ENCODE assay signal across 18 cellular contexts in the genomic region with DNA sequence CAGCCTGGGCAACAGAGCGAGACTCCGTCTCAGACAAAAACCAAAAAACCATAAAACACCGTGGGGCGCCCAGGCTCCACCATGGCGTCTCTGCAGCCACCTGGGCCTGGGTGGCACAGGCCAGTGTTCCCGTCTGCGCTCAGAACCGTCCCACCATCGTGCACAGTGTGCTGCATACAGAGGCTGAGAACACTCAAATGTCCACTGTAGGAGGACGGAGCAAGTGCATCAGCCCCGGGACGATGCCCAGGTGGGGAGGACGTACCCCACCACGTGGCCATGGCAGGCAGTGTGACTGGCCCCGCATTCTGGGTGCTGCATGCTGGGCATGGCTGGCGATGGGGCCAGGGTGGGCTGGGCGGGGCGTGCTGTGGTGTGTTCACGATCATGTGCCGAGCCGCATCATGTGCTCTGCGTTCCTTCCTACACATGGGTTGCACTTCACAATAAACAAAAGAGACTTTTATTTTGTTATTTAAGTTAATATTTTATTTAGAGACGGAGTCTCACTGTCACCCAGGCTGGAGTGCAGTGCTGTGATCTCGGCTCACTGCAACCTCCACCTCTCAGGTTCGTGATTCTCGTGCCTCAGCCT. TPM values are rescaled to one million over a fixed set of nuclear protein-coding genes. Genes with fewer than 3 reads are reported as not detected.
A peak's percentile ranks its signal among the peaks of the same experiment; 100 is the strongest.
DNase-seq lines count a peak whose midpoint lies in the region; ATAC-seq and TF ChIP-seq lines count a peak whose summit lies in the region.
"Had no signal": no experiment of that assay in that cellular context is flagged by ENCODE, and none has a peak within 500 bp of the region (broad histone marks: within the 10 kb centered on the region; RNA-seq: fewer than 3 reads in every experiment).

No MANE protein-coding gene starts in this region.

- H3K9me3 Mint-ChIP-seq in activated naive CD8-positive, alpha-beta T cell treated with anti-CD3 and anti-CD28 coated beads, Interleukin-2, amount 50 U/mL, for 24 hours = no peaks in the 10 kb centered on the region
- H3K9me3 Mint-ChIP-seq: CD8-positive, alpha-beta memory T cell had no signal

- H3K4me3 ChIP-seq in heart left ventricle (no peak overlapping the region), right atrium auricular region (no peak overlapping the region), spleen (no peak overlapping the region), testis (no peak overlapping the region)
- H3K4me3 ChIP-seq: PC-9 had no signal

- TF ChIP-seq CTCF in heart left ventricle (IDR thresholded peaks at IDR 0.05) (no peak), right atrium auricular region (IDR thresholded peaks at IDR 0.05) (no peak), spleen (IDR thresholded peaks at IDR 0.05 in 8 of 11, conservative IDR thresholded peaks at IDR 0.05 in 3 of 11) (no peak), testis (IDR thresholded peaks at IDR 0.05) (no peak)

- H3K36me3 Mint-ChIP-seq in activated naive CD8-positive, alpha-beta T cell treated with anti-CD3 and anti-CD28 coated beads, Interleukin-2, amount 50 U/mL, for 24 hours (ENCODE audit: low read depth) = no peaks in the 10 kb centered on the region

- TF ChIP-seq POLR2A in heart left ventricle (IDR thresholded peaks at IDR 0.05) (no peak), spleen (IDR thresholded peaks at IDR 0.05) (no peak), testis (IDR thresholded peaks at IDR 0.05) (no peak)

- H3K4me1 ChIP-seq in heart left ventricle = peaks cover 5 to 26% (median 14%) of the 10 kb centered on the region in 12 donors
- peaks cover 0 to 18% of the 10 kb centered on the region in 2 donors for H3K4me1 ChIP-seq in right atrium auricular region
- H3K4me1 ChIP-seq in spleen = peaks cover 5 to 53% (median 27%) of the 10 kb centered on the region in 6 donors
- peaks cover 15% of the 10 kb centered on the region for H3K4me1 ChIP-seq in testis

- H3K27ac ChIP-seq in heart left ventricle (no peak overlapping the region), right atrium auricular region (no peak overlapping the region), spleen (no peak overlapping the region), testis (no peak overlapping the region)
- H3K27ac ChIP-seq: PC-9 had no signal

- H3K36me3 ChIP-seq in heart left ventricle (peaks cover 0 to 3% (median 0%) of the 10 kb centered on the region in 9 donors), right atrium auricular region (no peaks in the 10 kb centered on the region), spleen (peaks cover 0 to 28% (median 0%) of the 10 kb centered on the region in 6 donors), testis (ENCODE audit: low read depth, missing control alignments) (no peaks in the 10 kb centered on the region)

- no peaks in the 10 kb centered on the region for H3K27me3 ChIP-seq in heart left ventricle
- H3K27me3 ChIP-seq in right atrium auricular region = no peaks in the 10 kb centered on the region
- no peaks in the 10 kb centered on the region for H3K27me3 ChIP-seq in spleen (replicated peaks in 1 of 7)
- H3K27me3 ChIP-seq in testis = no peaks in the 10 kb centered on the region

- no peak overlapping the region for H3K27ac Mint-ChIP-seq in activated naive CD8-positive, alpha-beta T cell treated with anti-CD3 and anti-CD28 coated beads, Interleukin-2, amount 50 U/mL, for 24 hours

- H3K4me1 Mint-ChIP-seq in activated naive CD8-positive, alpha-beta T cell treated with anti-CD3 and anti-CD28 coated beads, Interleukin-2, amount 50 U/mL, for 24 hours = peaks cover 5% of the 10 kb centered on the region

- no peak for ATAC-seq in heart left ventricle
- ATAC-seq in activated naive CD8-positive, alpha-beta T cell treated with anti-CD3 and anti-CD28 coated beads, Interleukin-2, amount 50 U/mL, for 24 hours = no peak

- DNase-seq in heart left ventricle (peak in 3 of 5 donors; percentile 15 to 28 (median 18)), right atrium auricular region (ENCODE audit: low spot score) (no peak), COLO829 (ENCODE audit: low spot score) (peak; percentile 52), foreskin melanocyte (peak; percentile 76), spleen (peak; percentile 40), testis (no peak), UCSD-AML1 (lab: John Stamatoyannopoulos, UW; ENCODE audit: unreplicated experiment) (no peak)
- no peak for DNase-seq in activated naive CD8-positive, alpha-beta T cell treated with anti-CD3 and anti-CD28 coated beads, Interleukin-2, amount 50 U/mL, for 24 hours
- DNase-seq: DMS79, GOT3, KG1, MV-4-11, NCI-H187, NCI-H226, NCI-H524, PC-9 had no signal

- WGBS in heart left ventricle, 4 donors = 92 to 97% (median 95%) methylated on average over 20 to 26 of the region's 26 CpGs
- WGBS in spleen, 5 donors = 89 to 96% (median 94%) methylated on average over 22 to 26 of the region's 26 CpGs
- WGBS in testis, 2 donors = 90 to 95% methylated on average over 22 to 26 of the region's 26 CpGs

- intact Hi-C loops in heart left ventricle (cut with DNase I) (loop anchor here in 2 of 10 donors (5.0 kb wide), 1 partner anchor 33 kb away; no protein-coding TSS in a partner anchor), spleen (cut with DNase I; ENCODE audit: low total_unique reads) (no loop called here), testis (cut with DNase I; ENCODE audit: low total_unique reads) (no loop called here)

- H3K9me3 ChIP-seq in heart left ventricle (no peaks in the 10 kb centered on the region), right atrium auricular region (no peaks in the 10 kb centered on the region), spleen (no peaks in the 10 kb centered on the region), testis (no peaks in the 10 kb centered on the region)

- H3K4me3 Mint-ChIP-seq in activated naive CD8-positive, alpha-beta T cell treated with anti-CD3 and anti-CD28 coated beads, Interleukin-2, amount 50 U/mL, for 24 hours = no peak overlapping the region
- H3K4me3 Mint-ChIP-seq: CD8-positive, alpha-beta memory T cell had no signal

- no peaks in the 10 kb centered on the region for H3K27me3 Mint-ChIP-seq in activated naive CD8-positive, alpha-beta T cell treated with anti-CD3 and anti-CD28 coated beads, Interleukin-2, amount 50 U/mL, for 24 hours
- H3K27me3 Mint-ChIP-seq: CD8-positive, alpha-beta memory T cell had no signal

RNA-seq across cellular contexts. Expression of gene EXD3, which starts 37.8 kb away (rescaled TPM):
- total RNA-seq in heart left ventricle (10 to 100 TPM in 2 of 9 donors, 1 to 10 TPM in 7; 4.1 to 12.9 (median 8.6) TPM), right atrium auricular region (1 to 10 TPM; 5.9 to 6.0 TPM), spleen (10 to 100 TPM; 14.5 to 52.8 (median 29.8) TPM), testis (10 to 100 TPM; 15.5 to 24.5 TPM)
- polyA plus RNA-seq in heart left ventricle (10 to 100 TPM in 1 of 2 donors, 1 to 10 TPM in 1; 5.6 to 15.2 TPM), spleen (10 to 100 TPM; 15.6 to 62.3 (median 43.4) TPM), testis (ENCODE audit: insufficient read depth, low read depth, low replicate concordance) (8.9 TPM)

RNA-seq across cellular contexts. Expression of gene NOXA1, which starts 38.0 kb away (rescaled TPM):
- total RNA-seq in heart left ventricle = 1 to 10 TPM in 8 of 9 donors, under 1 TPM in 1; 0.81 to 5.5 (median 2.7) TPM
- polyA plus RNA-seq in heart left ventricle = 1 to 10 TPM in 1 of 2 donors, under 1 TPM in 1; 0.44 to 4.1 TPM
- 1 to 10 TPM in 1 of 2 donors, under 1 TPM in 1; 0.94 to 3.4 TPM for total RNA-seq in right atrium auricular region
- 10 to 100 TPM in 2 of 7 donors, 1 to 10 TPM in 5; 1.9 to 15.0 (median 5.3) TPM for total RNA-seq in spleen
- polyA plus RNA-seq in spleen = 10 to 100 TPM in 1 of 3 donors, 1 to 10 TPM in 2; 3.2 to 10.7 (median 7.8) TPM
- 1 to 10 TPM; 4.6 to 8.0 TPM for total RNA-seq in testis
- polyA plus RNA-seq in testis (ENCODE audit: insufficient read depth, low read depth, low replicate concordance) = 2.5 TPM

RNA-seq across cellular contexts. Expression of gene ENTPD8, which starts 56.0 kb away (rescaled TPM):
- not detected for total RNA-seq in heart left ventricle
- polyA plus RNA-seq in heart left ventricle = not detected
- total RNA-seq in right atrium auricular region = not detected
- total RNA-seq in spleen = under 1 TPM in 3 of 7 donors, not detected in 4; 0.26 to 0.37 (median 0.28) TPM
- polyA plus RNA-seq in spleen = under 1 TPM; 0.07 to 0.10 (median 0.09) TPM
- total RNA-seq in testis = 1 to 10 TPM; 2.0 to 2.2 TPM
- polyA plus RNA-seq in testis (ENCODE audit: insufficient read depth, low read depth, low replicate concordance) = 0.37 TPM
- total RNA-seq: CD8-positive, alpha-beta memory T cell had no signal
- polyA plus RNA-seq: BJ; CD8-positive, alpha-beta memory T cell had no signal

Comparison
In these comparisons a context has a peak if more than half of its experiments do, and no peak if none do; other contexts are left out.
1. DNase-seq: peak in heart left ventricle (3 of 5), COLO829 (single experiment), foreskin melanocyte (single experiment) and spleen (single experiment); none in right atrium auricular region (single experiment), activated naive CD8-positive, alpha-beta T cell treated with anti-CD3 and anti-CD28 coated beads, Interleukin-2, amount 50 U/mL, for 24 hours (single experiment), testis (single experiment) and UCSD-AML1 (single experiment).